24 cellular contexts compared by ENCODE assay signal in genomic region chr5:120644516-120644915, GRCh38.
DNase-seq lines count a peak whose midpoint lies in the region; ATAC-seq and TF ChIP-seq lines count a peak whose summit lies in the region.
"Had no signal": no experiment of that assay in that cellular context is flagged by ENCODE, and none has a peak within 500 bp of the region (broad histone marks: within the 10 kb centered on the region; RNA-seq: fewer than 3 reads in every experiment).

No MANE protein-coding gene starts in this region.

- H3K27ac ChIP-seq in GM23248, result no peak overlapping the region
- peak overlapping the region; percentile 31 for H3K27ac ChIP-seq in osteoblast (ENCODE audit: low read depth, low read length)
- H3K27ac ChIP-seq in CD4-positive, alpha-beta T cell (ENCODE audit: low read depth, low read length), result no peak overlapping the region
- H3K27ac ChIP-seq: A549, HL-60, SJSA1 had no signal

- H3K27me3 ChIP-seq in GM23248 (replicated peaks; ENCODE audit: insufficient read depth), result no peaks in the 10 kb centered on the region
- no peaks in the 10 kb centered on the region for H3K27me3 ChIP-seq in osteoblast (ENCODE audit: insufficient read depth, low read length)
- no peaks in the 10 kb centered on the region for H3K27me3 ChIP-seq in CD4-positive, alpha-beta T cell (ENCODE audit: control insufficient read depth, insufficient read depth, low read length)
- H3K27me3 ChIP-seq: SJSA1 had no signal

- H3K4me1 ChIP-seq in GM23248 (ENCODE audit: insufficient read depth), result no peaks in the 10 kb centered on the region
- H3K4me1 ChIP-seq in osteoblast (ENCODE audit: insufficient read depth, low read length), result peaks cover 13% of the 10 kb centered on the region
- H3K4me1 ChIP-seq: A549 had no signal

- H3K4me1 Mint-ChIP-seq in CD4-positive, alpha-beta T cell (ENCODE audit: low read depth), result no peaks in the 10 kb centered on the region
- no peaks in the 10 kb centered on the region for H3K4me1 Mint-ChIP-seq in activated CD4-positive, alpha-beta T cell treated with anti-CD3 and anti-CD28 coated beads, Interleukin-2, amount 10 ng/mL, durations not matched to agents 7 days and 5 days
- H3K4me1 Mint-ChIP-seq: CD4-positive, CD25-positive, alpha-beta regulatory T cell had no signal

- CTCF ChIA-PET in CD4-positive, alpha-beta T cell (lab: Charles Lee), result no interaction called here
- CTCF ChIA-PET in activated CD4-positive, alpha-beta T cell treated with anti-CD3 and anti-CD28 coated beads, Interleukin-2, amount 10 ng/mL, durations not matched to agents 7 days and 5 days (lab: Charles Lee), result no interaction called here

- H3K4me3 ChIP-seq in GM23248 (no peak overlapping the region), epithelial cell of esophagus (ENCODE audit: low read length) (no peak overlapping the region), osteoblast (ENCODE audit: insufficient read depth, low read length) (no peak overlapping the region)
- H3K4me3 ChIP-seq: A549, HAP-1, K562, SJSA1 had no signal

- H3K4me3 Mint-ChIP-seq in CD4-positive, alpha-beta T cell, result no peak overlapping the region
- H3K4me3 Mint-ChIP-seq in activated CD4-positive, alpha-beta T cell treated with anti-CD3 and anti-CD28 coated beads, Interleukin-2, amount 10 ng/mL, durations not matched to agents 7 days and 5 days, result no peak overlapping the region
- H3K4me3 Mint-ChIP-seq: CD4-positive, CD25-positive, alpha-beta regulatory T cell had no signal

- DNase-seq in GM23248 (peak; percentile 18), RKO (ENCODE audit: low spot score) (peak; percentile 0), epithelial cell of esophagus (ENCODE audit: low read depth) (peak; percentile 6), osteoblast (ENCODE audit: insufficient read length, low spot score, missing footprints) (no peak)
- DNase-seq in CD4-positive, alpha-beta T cell, result no peak
- no peak for DNase-seq in activated CD4-positive, alpha-beta T cell treated with anti-CD3 and anti-CD28 coated beads, Interleukin-2, amount 10 ng/mL, durations not matched to agents 7 days and 5 days
- DNase-seq: CD4-positive, CD25-positive, alpha-beta regulatory T cell; COR-L47; DMS79; NCI-H1092 treated with DMSO at 0.1 percent for 48 hours; NCI-H146; NCI-H2029; NCI-H2227 treated with DMSO at 0.1 percent for 48 hours; NCI-H510A treated with DMSO at 0.1 percent for 48 hours; NCI-H774; NK-92 treated with Interleukin-12 subunit alpha and Interleukin-12 subunit beta, amount 100 ng/mL, for 24 hours had no signal

- in situ Hi-C loops in GM23248 (cut with MboI), result no loop called here

- no peak for ATAC-seq in GM21786 (IDR thresholded peaks at IDR 0.05; ENCODE audit: unreplicated experiment)
- ATAC-seq in CD4-positive, alpha-beta T cell (ENCODE audit: poor library complexity), result no peak
- ATAC-seq: A549, HepG2, K562, Panc1 had no signal

- H3K4me2 ChIP-seq in GM23248 (ENCODE audit: unreplicated experiment) (no peak overlapping the region), osteoblast (ENCODE audit: insufficient read depth, low read length) (no peak overlapping the region)
- H3K4me2 ChIP-seq: A549 had no signal

- no peak overlapping the region for H3K27ac Mint-ChIP-seq in CD4-positive, alpha-beta T cell
- H3K27ac Mint-ChIP-seq in activated CD4-positive, alpha-beta T cell treated with anti-CD3 and anti-CD28 coated beads, Interleukin-2, amount 10 ng/mL, durations not matched to agents 7 days and 5 days, result no peak overlapping the region
- H3K27ac Mint-ChIP-seq: CD4-positive, CD25-positive, alpha-beta regulatory T cell had no signal

- no peak overlapping the region for H3K9ac ChIP-seq in GM23248

- POLR2A ChIA-PET in CD4-positive, alpha-beta T cell (lab: Charles Lee), result no interaction called here
- POLR2A ChIA-PET in activated CD4-positive, alpha-beta T cell treated with anti-CD3 and anti-CD28 coated beads, Interleukin-2, amount 10 ng/mL, durations not matched to agents 7 days and 5 days (lab: Charles Lee), result no interaction called here

- H2AFZ ChIP-seq in GM23248 (no peak overlapping the region), osteoblast (ENCODE audit: low read length) (no peak overlapping the region)

- peaks cover 2% of the 10 kb centered on the region for H3K9me3 Mint-ChIP-seq in CD4-positive, alpha-beta T cell
- no peaks in the 10 kb centered on the region for H3K9me3 Mint-ChIP-seq in activated CD4-positive, alpha-beta T cell treated with anti-CD3 and anti-CD28 coated beads, Interleukin-2, amount 10 ng/mL, durations not matched to agents 7 days and 5 days

- H3K36me3 ChIP-seq in GM23248 (ENCODE audit: low read depth), result no peaks in the 10 kb centered on the region
- H3K36me3 ChIP-seq in osteoblast (ENCODE audit: insufficient read depth, low read length), result peaks cover 5% of the 10 kb centered on the region
- H3K36me3 ChIP-seq: HAP-1, SJSA1 had no signal

- no peaks in the 10 kb centered on the region for H3K9me3 ChIP-seq in GM23248 (ENCODE audit: low read depth)
- H3K9me3 ChIP-seq in osteoblast (ENCODE audit: low read depth, low read length), result no peaks in the 10 kb centered on the region
- no peaks in the 10 kb centered on the region for H3K9me3 ChIP-seq in CD4-positive, alpha-beta T cell (ENCODE audit: control insufficient read depth, low read length)
- H3K9me3 ChIP-seq: A549, HAP-1, SJSA1 had no signal

- H3F3A ChIP-seq in GM23248 (ENCODE audit: insufficient read depth), result no peaks in the 10 kb centered on the region; the same call in 1 of the 2 replicates

- TF ChIP-seq CTCF in epithelial cell of esophagus (IDR thresholded peaks at IDR 0.05; ENCODE audit: insufficient read depth, low read depth, low read length, missing control alignments), result no peak
- no peak for TF ChIP-seq CTCF in osteoblast (IDR thresholded peaks at IDR 0.05; ENCODE audit: extremely low read depth, low read depth, low read length)
- TF ChIP-seq CTCF in CD4-positive, alpha-beta T cell (IDR thresholded peaks at IDR 0.05), result no peak

- intact Hi-C loops in CD4-positive, alpha-beta T cell (cut with DNase I, micrococcal nuclease), result no loop called here

- H3K79me2 ChIP-seq in GM23248 (ENCODE audit: insufficient read depth) (0 out of 2 replicates have a peak, but pooled peaks cover 14% of the 10 kb centered on the region), osteoblast (ENCODE audit: insufficient read depth, low read length) (peaks cover 7% of the 10 kb centered on the region)

- H4K20me1 ChIP-seq in GM23248 (ENCODE audit: insufficient read depth) (no peaks in the 10 kb centered on the region), osteoblast (ENCODE audit: insufficient read depth, low read length) (no peaks in the 10 kb centered on the region)

- no peaks in the 10 kb centered on the region for H3K9me2 ChIP-seq in GM23248 (ENCODE audit: insufficient read depth)

- no peaks in the 10 kb centered on the region for H3K27me3 Mint-ChIP-seq in CD4-positive, alpha-beta T cell
- H3K27me3 Mint-ChIP-seq in activated CD4-positive, alpha-beta T cell treated with anti-CD3 and anti-CD28 coated beads, Interleukin-2, amount 10 ng/mL, durations not matched to agents 7 days and 5 days, result no peaks in the 10 kb centered on the region
- H3K27me3 Mint-ChIP-seq: CD4-positive, CD25-positive, alpha-beta regulatory T cell had no signal

- H3K36me3 Mint-ChIP-seq in CD4-positive, alpha-beta T cell (ENCODE audit: low read depth), result no peaks in the 10 kb centered on the region
- H3K36me3 Mint-ChIP-seq in activated CD4-positive, alpha-beta T cell treated with anti-CD3 and anti-CD28 coated beads, Interleukin-2, amount 10 ng/mL, durations not matched to agents 7 days and 5 days (ENCODE audit: low read depth), result no peaks in the 10 kb centered on the region
- H3K36me3 Mint-ChIP-seq: CD4-positive, CD25-positive, alpha-beta regulatory T cell had no signal

Comparison
In these comparisons a context has a peak if more than half of its experiments do, and no peak if none do; other contexts are left out.
1. DNase-seq: peak in GM23248 (single experiment), RKO (single experiment) and epithelial cell of esophagus (single experiment); none in osteoblast (single experiment), CD4-positive, alpha-beta T cell (0 of 10) and activated CD4-positive, alpha-beta T cell treated with anti-CD3 and anti-CD28 coated beads, Interleukin-2, amount 10 ng/mL, durations not matched to agents 7 days and 5 days (single experiment).